ENCODE assay signal across 9 cellular contexts in the genomic region with DNA sequence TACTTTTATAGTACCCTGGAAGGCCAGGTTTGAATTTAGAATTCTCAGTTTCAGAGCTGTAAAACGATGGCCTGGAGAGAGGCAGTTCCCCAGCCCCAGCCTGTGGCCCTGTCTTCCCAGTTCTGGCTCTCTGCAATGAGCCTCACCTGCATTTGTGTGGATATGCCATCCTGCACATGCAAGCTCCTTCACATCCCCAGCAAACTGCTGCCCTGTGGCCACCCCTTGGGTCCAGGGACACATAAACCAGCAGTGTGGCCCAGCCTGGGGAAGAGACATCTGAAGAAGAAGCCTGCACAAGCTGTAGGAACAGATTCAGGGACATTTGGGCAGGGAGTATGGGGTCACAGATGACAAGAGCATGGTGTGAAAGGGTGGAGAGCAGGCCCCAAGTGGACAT.
"Had no signal": no experiment of that assay in that cellular context is flagged by ENCODE, and none has a peak within 500 bp of the region (broad histone marks: within the 10 kb centered on the region; RNA-seq: fewer than 3 reads in every experiment).

No MANE protein-coding gene starts in this region.

- H2AFZ ChIP-seq: GM23248, GM23338 had no signal

- ATAC-seq: GM23338, HCT116 had no signal

- H3K27ac ChIP-seq: GM23248 had no signal

- H3K4me3 ChIP-seq: GM23248, GM23338, HAP-1 had no signal

- H3K4me3 Mint-ChIP-seq: GM23338, H9, HFFc6 had no signal

- H3K9ac ChIP-seq: GM23248 had no signal

- H3K27ac Mint-ChIP-seq: GM23338, H9, HFFc6 had no signal

- H3K9me3 ChIP-seq: HAP-1 had no signal

- H3K36me3 ChIP-seq: HAP-1 had no signal

- H3K9me3 Mint-ChIP-seq: GM23338 had no signal

- H3K4me1 Mint-ChIP-seq: GM23338, H9 had no signal

- H3K4me1 ChIP-seq: HAP-1 had no signal

- DNase-seq: GM23248, GOT3, H7, H9, HCEC 1CT, HFFc6 had no signal

- H3K4me2 ChIP-seq: GM23338 had no signal
